Comparison of ENCODE assay signal across 23 cellular contexts in genomic region chr5:914612-915011, GRCh38.
"Had no signal": no experiment of that assay in that cellular context is flagged by ENCODE, and none has a peak within 500 bp of the region (broad histone marks: within the 10 kb centered on the region; RNA-seq: fewer than 3 reads in every experiment).

No MANE protein-coding gene starts in this region.

- H3K9me3 Mint-ChIP-seq: immature natural killer cell; natural killer cell treated with Interleukin-12 subunit alpha and Interleukin-12 subunit beta and Interleukin-15 and Interleukin-18, amount 100 ng/mL, for 72 hours; stimulated activated naive B cell treated with anti-CD40 and anti-IgM and Interleukin-4, amounts not matched to agents 10 μg/mL and 1 μg/mL and 100 μg/mL, for 72 hours; stimulated activated naive CD8-positive, alpha-beta T cell treated with anti-CD3 and anti-CD28 coated beads, Interleukin-15, amount 100 ng/mL, for 72 hours had no signal

- H3K4me3 Mint-ChIP-seq: immature natural killer cell; natural killer cell treated with Interleukin-12 subunit alpha and Interleukin-12 subunit beta and Interleukin-15 and Interleukin-18, amount 100 ng/mL, for 72 hours; stimulated activated naive B cell treated with anti-CD40 and anti-IgM and Interleukin-4, amounts not matched to agents 10 μg/mL and 1 μg/mL and 100 μg/mL, for 72 hours; stimulated activated naive CD8-positive, alpha-beta T cell treated with anti-CD3 and anti-CD28 coated beads, Interleukin-15, amount 100 ng/mL, for 72 hours had no signal

- ATAC-seq: gastroesophageal sphincter; left colon; left ventricle myocardium superior; natural killer cell treated with Interleukin-12 subunit alpha and Interleukin-12 subunit beta and Interleukin-15 and Interleukin-18, amount 100 ng/mL, for 72 hours; pancreas; psoas muscle; right lobe of liver; stimulated activated naive B cell treated with anti-CD40 and anti-IgM and Interleukin-4, amounts not matched to agents 10 μg/mL and 1 μg/mL and 100 μg/mL, for 72 hours; stimulated activated naive CD8-positive, alpha-beta T cell treated with anti-CD3 and anti-CD28 coated beads, Interleukin-15, amount 100 ng/mL, for 72 hours; upper lobe of right lung had no signal

- H3K36me3 Mint-ChIP-seq: immature natural killer cell; natural killer cell treated with Interleukin-12 subunit alpha and Interleukin-12 subunit beta and Interleukin-15 and Interleukin-18, amount 100 ng/mL, for 72 hours had no signal

- DNase-seq: effector memory CD4-positive, alpha-beta T cell; esophagus squamous epithelium; foreskin fibroblast; immature natural killer cell; left colon; left ventricle myocardium superior; mesenchymal stem cell; midbrain; occipital lobe; psoas muscle; retina; stimulated activated CD4-positive, alpha-beta T cell treated with anti-CD3 and anti-CD28 coated beads, Interleukin-15, amount 100 ng/mL, for 24 hours; stimulated activated CD4-positive, alpha-beta T cell treated with anti-CD3 and anti-CD28 coated beads, Interleukin-1b, Interleukin-23, amount 100 ng/mL, for 48 hours; stimulated activated CD4-positive, alpha-beta T cell treated with anti-CD3 and anti-CD28 coated beads, Interleukin-4, amount 100 ng/mL, for 24 hours; stimulated activated naive B cell treated with anti-CD40 and anti-IgM and Interleukin-4, amounts not matched to agents 10 μg/mL and 1 μg/mL and 100 μg/mL, for 72 hours; stimulated activated naive CD8-positive, alpha-beta T cell treated with anti-CD3 and anti-CD28 coated beads, Interleukin-15, amount 100 ng/mL, for 72 hours; testis; upper lobe of right lung had no signal

- H3K9me3 ChIP-seq: esophagus squamous epithelium, gastroesophageal sphincter, pancreas, psoas muscle, right lobe of liver, spleen, testis, upper lobe of right lung had no signal

- H3K27ac Mint-ChIP-seq: stimulated activated naive B cell treated with anti-CD40 and anti-IgM and Interleukin-4, amounts not matched to agents 10 μg/mL and 1 μg/mL and 100 μg/mL, for 72 hours; stimulated activated naive CD8-positive, alpha-beta T cell treated with anti-CD3 and anti-CD28 coated beads, Interleukin-15, amount 100 ng/mL, for 72 hours had no signal

- H3K4me1 Mint-ChIP-seq: immature natural killer cell; stimulated activated naive B cell treated with anti-CD40 and anti-IgM and Interleukin-4, amounts not matched to agents 10 μg/mL and 1 μg/mL and 100 μg/mL, for 72 hours; stimulated activated naive CD8-positive, alpha-beta T cell treated with anti-CD3 and anti-CD28 coated beads, Interleukin-15, amount 100 ng/mL, for 72 hours had no signal

- H3K27me3 Mint-ChIP-seq: natural killer cell treated with Interleukin-12 subunit alpha and Interleukin-12 subunit beta and Interleukin-15 and Interleukin-18, amount 100 ng/mL, for 72 hours; stimulated activated naive B cell treated with anti-CD40 and anti-IgM and Interleukin-4, amounts not matched to agents 10 μg/mL and 1 μg/mL and 100 μg/mL, for 72 hours; stimulated activated naive CD8-positive, alpha-beta T cell treated with anti-CD3 and anti-CD28 coated beads, Interleukin-15, amount 100 ng/mL, for 72 hours had no signal
